Comparison of ENCODE assay signal across 8 cellular contexts in genomic region chr1:21176589-21177555, GRCh38. TPM values are rescaled to one million over a fixed set of nuclear protein-coding genes. Genes with fewer than 3 reads are reported as not detected.
DNase-seq lines count a peak whose midpoint lies in the region; TF ChIP-seq lines count a peak whose summit lies in the region.

EIF4G3 (minus strand) TSS chr1:21176897; CDS start chr1:21002742, 174,155 bp downstream.

- CTCF ChIA-PET in activated naive CD4-positive, alpha-beta T cell treated with anti-CD3 and anti-CD28 coated beads for 36 hours (lab: Charles Lee): interaction anchor here (0.7 to 2.9 kb wide), 3 partner anchors 14 to 554 kb away, joined by 5 to 10 read pairs (median 6); no protein-coding TSS in a partner anchor

- H3K27me3 Mint-ChIP-seq in activated naive CD4-positive, alpha-beta T cell treated with anti-CD3 and anti-CD28 coated beads for 36 hours (ENCODE audit: low read depth): no peaks in the 10 kb centered on the region

- peak within 1 kb of the TSS; percentile 52 for H2AFZ ChIP-seq in neuron (ENCODE audit: low read depth, low read length)

- intact Hi-C loops in activated naive CD4-positive, alpha-beta T cell treated with anti-CD3 and anti-CD28 coated beads for 36 hours (cut with micrococcal nuclease): loop anchor here (1.0 to 5.0 kb wide), 5 partner anchors 200 to 600 kb away; partner anchors contain the start of genes DDOST and PINK1

- peak within 1 kb of the TSS; percentile 92 for H3K27ac Mint-ChIP-seq in activated naive CD4-positive, alpha-beta T cell treated with anti-CD3 and anti-CD28 coated beads for 36 hours

- peaks cover 24% of the 10 kb centered on the region for H3K4me1 Mint-ChIP-seq in activated naive CD4-positive, alpha-beta T cell treated with anti-CD3 and anti-CD28 coated beads for 36 hours (ENCODE audit: low read depth)

- peak within 1 kb of the TSS; percentile 83 for H3K4me3 Mint-ChIP-seq in activated naive CD4-positive, alpha-beta T cell treated with anti-CD3 and anti-CD28 coated beads for 36 hours

- peak; percentile 96 for DNase-seq in GM03348 (ENCODE audit: low spot score)
- peak; percentile 91 for DNase-seq in HFF-Myc (ENCODE audit: extremely low read depth, low read depth)
- peak; percentile 99 for DNase-seq in NAMALWA (ENCODE audit: low spot score)
- peak; percentile 96 for DNase-seq in SK-N-DZ (ENCODE audit: low spot score)
- DNase-seq in activated naive CD4-positive, alpha-beta T cell treated with anti-CD3 and anti-CD28 coated beads for 36 hours: peak; percentile 100
- DNase-seq in foreskin melanocyte: peak; percentile 94

- no peak for TF ChIP-seq CTCF in HFF-Myc (IDR thresholded peaks at IDR 0.05; ENCODE audit: low read depth, low read length, missing control alignments)

- H3K27ac ChIP-seq in subcutaneous abdominal adipose tissue (ENCODE audit: low read depth, low read length): peak within 1 kb of the TSS; percentile 92

- H3K27me3 ChIP-seq in neuron (ENCODE audit: insufficient read depth, low read length) (no peaks in the 10 kb centered on the region), subcutaneous abdominal adipose tissue (ENCODE audit: control insufficient read depth in 5 of 5, insufficient read depth in 4 of 5, low read length in 5 of 5) (no peaks in the 10 kb centered on the region)

- peak within 1 kb of the TSS; percentile 90 to 96 (median 93) for H3K9ac ChIP-seq in subcutaneous abdominal adipose tissue (ENCODE audit: low read length in 5 of 5)

- H3K9me3 ChIP-seq in neuron (ENCODE audit: low read length): no peaks in the 10 kb centered on the region
- no peaks in the 10 kb centered on the region for H3K9me3 ChIP-seq in subcutaneous abdominal adipose tissue (ENCODE audit: control insufficient read depth in 5 of 5, low read length in 5 of 5)

- H3K4me3 ChIP-seq in HFF-Myc (replicated peaks; ENCODE audit: low read depth, low read length) (peak within 1 kb of the TSS; percentile 98), neuron (ENCODE audit: low read length) (peak within 1 kb of the TSS; percentile 100), subcutaneous abdominal adipose tissue (ENCODE audit: low read depth in 1 of 5, low read length in 5 of 5) (peak within 1 kb of the TSS; percentile 81 to 95 (median 86))

- peaks cover 13% of the 10 kb centered on the region for H3K36me3 Mint-ChIP-seq in activated naive CD4-positive, alpha-beta T cell treated with anti-CD3 and anti-CD28 coated beads for 36 hours (ENCODE audit: low read depth)

- H3K36me3 ChIP-seq in neuron (ENCODE audit: insufficient read depth, low read length): peaks cover 7% of the 10 kb centered on the region
- no peaks in the 10 kb centered on the region for H3K36me3 ChIP-seq in subcutaneous abdominal adipose tissue (ENCODE audit: control insufficient read depth in 5 of 5, insufficient read depth in 5 of 5, low read length in 5 of 5)

- no peaks in the 10 kb centered on the region for H3K9me3 Mint-ChIP-seq in activated naive CD4-positive, alpha-beta T cell treated with anti-CD3 and anti-CD28 coated beads for 36 hours

- H3K4me1 ChIP-seq in neuron (ENCODE audit: insufficient read depth, low read length): peaks cover 19% of the 10 kb centered on the region
- peaks cover 4 to 31% (median 28%) of the 10 kb centered on the region in 5 donors for H3K4me1 ChIP-seq in subcutaneous abdominal adipose tissue (ENCODE audit: control insufficient read depth in 5 of 5, insufficient read depth in 5 of 5, low read length in 5 of 5)

RNA-seq across cellular contexts. Expression of gene EIF4G3, which starts in this region (rescaled TPM):
- polyA plus RNA-seq in SK-N-DZ (2014; cell fraction: cytosol; rRNA removed): 32.1 and 36.3 TPM in 2 replicates
- 21.3 and 37.0 TPM in 2 replicates for polyA plus RNA-seq in SK-N-DZ (2014; cell fraction: nucleus; rRNA removed)
- total RNA-seq in activated naive CD4-positive, alpha-beta T cell treated with anti-CD3 and anti-CD28 coated beads for 36 hours: 10 to 100 TPM; 44.6 to 48.0 TPM

Comparison
In these comparisons a context has a peak if more than half of its experiments do, and no peak if none do; other contexts are left out.
1. Peak in every context shown above with its lines: DNase-seq, H3K4me3 ChIP-seq and H3K27ac ChIP-seq.